ENCODE assay signal across 21 cellular contexts in genomic region chr13:18943721-18944391, GRCh38.
"Had no signal": no experiment of that assay in that cellular context is flagged by ENCODE, and none has a peak within 500 bp of the region (broad histone marks: within the 10 kb centered on the region; RNA-seq: fewer than 3 reads in every experiment).

No MANE protein-coding gene starts in this region.

- H3K4me3 Mint-ChIP-seq: activated naive CD4-positive, alpha-beta T cell treated with anti-CD3 and anti-CD28 coated beads, Interleukin-2, amount 50 U/mL, for 24 hours; natural killer cell; stimulated activated memory B cell treated with anti-CD40 and anti-IgM and Interleukin-4, amounts not matched to agents 10 μg/mL and 1 μg/mL and 100 μg/mL, for 72 hours had no signal

- H3K36me3 ChIP-seq: adrenal gland, ascending aorta, brain microvascular endothelial cell, right lobe of liver, thoracic aorta had no signal

- DNase-seq: activated CD4-positive, alpha-beta T cell treated with anti-CD3 and anti-CD28 coated beads for 1 hour; activated CD4-positive, alpha-beta T cell treated with anti-CD3 and anti-CD28 coated beads, Interleukin-2, amount 50 U/mL, for 4 hours; activated CD8-positive, alpha-beta memory T cell treated with anti-CD3 and anti-CD28 coated beads, Interleukin-2, amount 50 U/mL, for 48 hours; activated T-cell treated with anti-CD3 and anti-CD28 coated beads, Interleukin-2, amount 50 U/mL, for 48 hours; brain microvascular endothelial cell; caudate nucleus; effector memory CD4-positive, alpha-beta T cell; foreskin keratinocyte; left ventricle myocardium superior; midbrain; natural killer cell; small intestine; stimulated activated CD4-positive, alpha-beta T cell treated with anti-CD3 and anti-CD28 coated beads, Interleukin-15, amount 100 ng/mL, for 24 hours; T-helper 9 cell had no signal

- H3K4me1 Mint-ChIP-seq: activated naive CD4-positive, alpha-beta T cell treated with anti-CD3 and anti-CD28 coated beads, Interleukin-2, amount 50 U/mL, for 24 hours; natural killer cell; stimulated activated memory B cell treated with anti-CD40 and anti-IgM and Interleukin-4, amounts not matched to agents 10 μg/mL and 1 μg/mL and 100 μg/mL, for 72 hours had no signal

- H3K4me1 ChIP-seq: adrenal gland, ascending aorta, foreskin keratinocyte, parathyroid adenoma, right lobe of liver had no signal

- H3K9me3 Mint-ChIP-seq: activated naive CD4-positive, alpha-beta T cell treated with anti-CD3 and anti-CD28 coated beads, Interleukin-2, amount 50 U/mL, for 24 hours had no signal

- H3K4me3 ChIP-seq: adrenal gland, ascending aorta, right lobe of liver, thoracic aorta had no signal

- H3K27ac ChIP-seq: adrenal gland, ascending aorta, brain microvascular endothelial cell, foreskin keratinocyte, parathyroid adenoma, right lobe of liver, thoracic aorta had no signal

- H2AFZ ChIP-seq: parathyroid adenoma had no signal

- ATAC-seq: foreskin keratinocyte; left ventricle myocardium superior; natural killer cell; stimulated activated memory B cell treated with anti-CD40 and anti-IgM and Interleukin-4, amounts not matched to agents 10 μg/mL and 1 μg/mL and 100 μg/mL, for 72 hours had no signal

- H3K9me3 ChIP-seq: adrenal gland, ascending aorta, right lobe of liver, thoracic aorta had no signal

- H3K27me3 Mint-ChIP-seq: activated naive CD4-positive, alpha-beta T cell treated with anti-CD3 and anti-CD28 coated beads, Interleukin-2, amount 50 U/mL, for 24 hours; stimulated activated memory B cell treated with anti-CD40 and anti-IgM and Interleukin-4, amounts not matched to agents 10 μg/mL and 1 μg/mL and 100 μg/mL, for 72 hours had no signal

- H3K79me2 ChIP-seq: parathyroid adenoma had no signal

- H3K36me3 Mint-ChIP-seq: activated naive CD4-positive, alpha-beta T cell treated with anti-CD3 and anti-CD28 coated beads, Interleukin-2, amount 50 U/mL, for 24 hours; natural killer cell; stimulated activated memory B cell treated with anti-CD40 and anti-IgM and Interleukin-4, amounts not matched to agents 10 μg/mL and 1 μg/mL and 100 μg/mL, for 72 hours had no signal

- H3K27me3 ChIP-seq: ascending aorta, brain microvascular endothelial cell, foreskin keratinocyte, right lobe of liver had no signal

- H3K27ac Mint-ChIP-seq: activated naive CD4-positive, alpha-beta T cell treated with anti-CD3 and anti-CD28 coated beads, Interleukin-2, amount 50 U/mL, for 24 hours; natural killer cell; stimulated activated memory B cell treated with anti-CD40 and anti-IgM and Interleukin-4, amounts not matched to agents 10 μg/mL and 1 μg/mL and 100 μg/mL, for 72 hours had no signal
